1 cellular context compared by ENCODE assay signal in genomic region chr2:224626735-224627134, GRCh38.
TF ChIP-seq lines count a peak whose summit lies in the region.

No MANE protein-coding gene starts in this region.

TF ChIP-seq in HEK293, 187 proteins besides CTCF, POLR2A, EP300 and RAD21 (continued from another document):
- peak; percentile 80 for TF ChIP-seq ZSCAN4 (tag by site-specific recombination; IDR thresholded peaks at IDR 0.05)
- no peak for TF ChIP-seq ZNF830 (tag by site-specific recombination; IDR thresholded peaks at IDR 0.05; ENCODE audit: low read depth)
- peak; percentile 41; the same call in 1 of the 2 replicates for TF ChIP-seq EGR2 (tag by site-specific recombination; IDR thresholded peaks at IDR 0.05; ENCODE audit: low read depth)
